Comparison of ENCODE assay signal across 13 cellular contexts in genomic region chr15:40050788-40051615, GRCh38. TPM values are rescaled to one million over a fixed set of nuclear protein-coding genes. Genes with fewer than 3 reads are reported as not detected.
A peak's percentile ranks its signal among the peaks of the same experiment; 100 is the strongest.
DNase-seq lines count a peak whose midpoint lies in the region; ATAC-seq, FAIRE-seq and TF ChIP-seq lines count a peak whose summit lies in the region.
"Had no signal": no experiment of that assay in that cellular context is flagged by ENCODE, and none has a peak within 500 bp of the region (broad histone marks: within the 10 kb centered on the region; RNA-seq: fewer than 3 reads in every experiment).

No MANE protein-coding gene starts in this region.

- no peak overlapping the region for H3K9ac ChIP-seq in mesendoderm (ENCODE audit: low read length)

- H3K4ac ChIP-seq in mesendoderm (ENCODE audit: low read depth, low read length) = no peak overlapping the region

- DNase-seq in GM12892 (ENCODE audit: insufficient read length) (no peak), mesendoderm (peak; percentile 83), GDM1 (lab: John Stamatoyannopoulos, UW) (no peak), cortex of kidney (lab: John Stamatoyannopoulos, UW) (no peak), A172 (ENCODE audit: low spot score) (no peak), COLO829 (ENCODE audit: low spot score) (no peak)
- DNase-seq in activated naive CD8-positive, alpha-beta T cell treated with anti-CD3 and anti-CD28 coated beads, Interleukin-2, amount 50 U/mL, for 24 hours = no peak
- DNase-seq: activated CD4-positive, alpha-beta T cell treated with anti-CD3 and anti-CD28 coated beads for 36 hours; GOT3; left cardiac atrium; RPMI8226 had no signal

- H3K9me3 Mint-ChIP-seq in activated naive CD8-positive, alpha-beta T cell treated with anti-CD3 and anti-CD28 coated beads, Interleukin-2, amount 50 U/mL, for 24 hours = no peaks in the 10 kb centered on the region

- no peak overlapping the region for H3K4me2 ChIP-seq in mesendoderm (ENCODE audit: low read length)

- no peaks in the 10 kb centered on the region for H3K36me3 ChIP-seq in mesendoderm (ENCODE audit: control insufficient read depth, insufficient read depth, low read length)

- H2BK120ac ChIP-seq in mesendoderm (ENCODE audit: low read depth, low read length) = no peak overlapping the region

- no peak for TF ChIP-seq CTCF in 22Rv1 (IDR thresholded peaks at IDR 0.05)

- 100% methylated on average over 2 of the region's 14 CpGs for WGBS in mesendoderm (ENCODE audit: extremely low coverage, insufficient coverage, low lambda C conversion rate)

- peaks cover 13% of the 10 kb centered on the region for H3K36me3 Mint-ChIP-seq in activated naive CD8-positive, alpha-beta T cell treated with anti-CD3 and anti-CD28 coated beads, Interleukin-2, amount 50 U/mL, for 24 hours (ENCODE audit: low read depth)

- H2BK5ac ChIP-seq in mesendoderm (ENCODE audit: low read length) = no peak overlapping the region

- H3K27ac ChIP-seq in 22Rv1 (0 out of 2 replicates have a peak overlapping the region, but pooled peaks have one; percentile 10), mesendoderm (ENCODE audit: low read depth, low read length) (no peak overlapping the region)

- H4K8ac ChIP-seq in mesendoderm (ENCODE audit: low read depth, low read length) = no peak overlapping the region

- no peak for ATAC-seq in activated naive CD8-positive, alpha-beta T cell treated with anti-CD3 and anti-CD28 coated beads, Interleukin-2, amount 50 U/mL, for 24 hours
- ATAC-seq: activated CD4-positive, alpha-beta T cell treated with anti-CD3 and anti-CD28 coated beads for 36 hours; left cardiac atrium had no signal

- H3K79me1 ChIP-seq in mesendoderm (ENCODE audit: low read length) = no peaks in the 10 kb centered on the region

- no peak overlapping the region for H3K18ac ChIP-seq in mesendoderm (ENCODE audit: low read length)

- H3K79me2 ChIP-seq in mesendoderm (ENCODE audit: control insufficient read depth, insufficient read depth, low read length) = no peaks in the 10 kb centered on the region

- no peak overlapping the region for H2BK15ac ChIP-seq in mesendoderm (replicated peaks; ENCODE audit: low read depth)

- H3K4me3 ChIP-seq in mesendoderm (ENCODE audit: low read length) = no peak overlapping the region

- TF ChIP-seq POLR2A in GM12892 (IDR thresholded peaks at IDR 0.05; ENCODE audit: low read depth, low read length) = no peak

- H3K4me1 Mint-ChIP-seq in activated naive CD8-positive, alpha-beta T cell treated with anti-CD3 and anti-CD28 coated beads, Interleukin-2, amount 50 U/mL, for 24 hours = peaks cover 92% of the 10 kb centered on the region

- no peaks in the 10 kb centered on the region for H3K27me3 Mint-ChIP-seq in activated naive CD8-positive, alpha-beta T cell treated with anti-CD3 and anti-CD28 coated beads, Interleukin-2, amount 50 U/mL, for 24 hours
- H3K27me3 Mint-ChIP-seq: activated CD4-positive, alpha-beta T cell treated with anti-CD3 and anti-CD28 coated beads for 36 hours had no signal

- no peak overlapping the region for H2AK5ac ChIP-seq in mesendoderm (ENCODE audit: low read length)

- no peaks in the 10 kb centered on the region for H3K27me3 ChIP-seq in mesendoderm (ENCODE audit: insufficient read depth, low read length, poor library complexity)

- H3K27ac Mint-ChIP-seq in activated naive CD8-positive, alpha-beta T cell treated with anti-CD3 and anti-CD28 coated beads, Interleukin-2, amount 50 U/mL, for 24 hours = peak overlapping the region; percentile 51

- no peak overlapping the region for H3K56ac ChIP-seq in mesendoderm (ENCODE audit: low read length)

- no peak overlapping the region for H4K5ac ChIP-seq in mesendoderm (ENCODE audit: low read length)

- H3K4me1 ChIP-seq in mesendoderm (ENCODE audit: control insufficient read depth, low read depth, low read length) = peaks cover 2% of the 10 kb centered on the region

- no peak overlapping the region for H3K23ac ChIP-seq in mesendoderm (ENCODE audit: low read length)

- FAIRE-seq in GM12892 (lab: Jason Lieb, UNC) = peak; percentile 75
- FAIRE-seq: D721Med had no signal

- no peak overlapping the region for H3K4me3 Mint-ChIP-seq in activated naive CD8-positive, alpha-beta T cell treated with anti-CD3 and anti-CD28 coated beads, Interleukin-2, amount 50 U/mL, for 24 hours
- H3K4me3 Mint-ChIP-seq: activated CD4-positive, alpha-beta T cell treated with anti-CD3 and anti-CD28 coated beads for 36 hours had no signal

RNA-seq across cellular contexts. Expression of gene SRP14, which starts 12.0 kb away (rescaled TPM):
- 488 TPM for polyA plus RNA-seq in GM12892 (2012; ENCODE audit: missing spikeins)
- 546 TPM for polyA plus RNA-seq in mesendoderm (2013, experiment 1 of 2)
- polyA plus RNA-seq in mesendoderm (2013, experiment 2 of 2) = 544 TPM
- total RNA-seq in A172 (2014; rRNA removed; shearing (Covaris generic)) = 337 and 421 TPM in 2 replicates

RNA-seq across cellular contexts. Expression of gene BMF, which starts 57.7 kb away (rescaled TPM):
- polyA plus RNA-seq in GM12892 (2012; ENCODE audit: missing spikeins) = 22.2 TPM
- polyA plus RNA-seq in mesendoderm (2013, experiment 1 of 2) = 5.7 TPM
- polyA plus RNA-seq in mesendoderm (2013, experiment 2 of 2) = 5.5 TPM
- 0.83 and 1.8 TPM in 2 replicates for total RNA-seq in A172 (2014; rRNA removed; shearing (Covaris generic))
